35 cellular contexts compared by ENCODE assay signal in genomic region chr14:56944397-56944796, GRCh38.
"Had no signal": no experiment of that assay in that cellular context is flagged by ENCODE, and none has a peak within 500 bp of the region (broad histone marks: within the 10 kb centered on the region; RNA-seq: fewer than 3 reads in every experiment).

No MANE protein-coding gene starts in this region.

- H3K27me3 ChIP-seq: MG63 had no signal

- DNase-seq: Kasumi-1, MG63, MM.1S, MV-4-11, NCI-H1048, NCI-H1092, NCI-H1092 treated with DMSO at 0.1 percent for 48 hours, NCI-H1105, NCI-H1105 treated with DMSO at 0.1 percent for 48 hours, NCI-H1417, NCI-H1417 treated with DMSO at 0.1 percent for 48 hours, NCI-H1436, NCI-H1436 treated with DMSO at 0.1 percent for 48 hours, NCI-H146, NCI-H1694, NCI-H1694 treated with DMSO at 0.1 percent for 48 hours, NCI-H187, NCI-H187 treated with DMSO at 0.1 percent for 48 hours, NCI-H1930, NCI-H2029, NCI-H2029 treated with DMSO at 0.1 percent for 48 hours, NCI-H2081, NCI-H2081 treated with DMSO at 0.1 percent for 48 hours, NCI-H2107, NCI-H2171, NCI-H2171 treated with DMSO at 0.1 percent for 48 hours, NCI-H2227 treated with DMSO at 0.1 percent for 48 hours, NCI-H226, NCI-H345, NCI-H446, NCI-H446 treated with DMSO at 0.1 percent for 48 hours, NCI-H510A, NCI-H510A treated with DMSO at 0.1 percent for 48 hours, NCI-H524, NCI-H524 treated with DMSO at 0.1 percent for 48 hours had no signal

- H3K36me3 ChIP-seq: MG63 had no signal

- H3K9me3 ChIP-seq: MG63 had no signal

- H3K4me3 ChIP-seq: MG63 had no signal
